In the genomic region with DNA sequence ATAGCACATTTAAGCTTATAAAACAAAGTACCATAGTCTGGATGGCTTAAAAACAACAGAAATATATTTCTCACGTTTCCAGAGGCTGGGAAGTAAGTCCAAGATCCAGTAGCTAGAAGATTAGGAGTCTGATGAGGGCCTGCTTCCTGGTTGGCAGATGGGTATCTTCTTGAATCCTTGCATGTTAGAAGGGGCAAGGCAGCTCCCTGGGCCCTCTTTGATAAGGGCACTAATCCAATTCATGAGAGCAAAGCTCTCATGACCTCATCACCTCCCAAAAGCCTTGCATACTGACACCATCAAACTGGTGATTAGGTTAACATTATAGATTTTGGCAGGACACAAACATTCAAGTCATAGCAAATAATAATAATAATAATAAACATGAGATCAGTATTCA, we compare ENCODE assay signal across 26 cellular contexts.
"Had no signal": no experiment of that assay in that cellular context is flagged by ENCODE, and none has a peak within 500 bp of the region (broad histone marks: within the 10 kb centered on the region; RNA-seq: fewer than 3 reads in every experiment).

No MANE protein-coding gene starts in this region.

- H3K4me1 Mint-ChIP-seq: activated CD4-positive, alpha-beta memory T cell treated with anti-CD3 and anti-CD28 coated beads, Interleukin-2, amount 10 ng/mL, durations not matched to agents 7 days and 5 days; activated CD4-positive, alpha-beta T cell treated with anti-CD3 and anti-CD28 coated beads, Interleukin-2, amount 10 ng/mL, durations not matched to agents 24 days and 14 days; activated naive CD4-positive, alpha-beta T cell treated with anti-CD3 and anti-CD28 coated beads, Interleukin-2, amount 50 U/mL, for 24 hours; immature natural killer cell; naive thymus-derived CD8-positive, alpha-beta T cell had no signal

- DNase-seq: activated CD4-positive, alpha-beta memory T cell treated with anti-CD3 and anti-CD28 coated beads, Interleukin-2, amount 10 ng/mL, durations not matched to agents 7 days and 5 days; activated CD4-positive, alpha-beta T cell treated with anti-CD3 and anti-CD28 coated beads, Interleukin-2, amount 10 ng/mL, durations not matched to agents 24 days and 14 days; activated gamma-delta T cell; aorta; caudate nucleus; effector CD4-positive, alpha-beta T cell; erythroblast; foreskin keratinocyte; immature natural killer cell; lower lobe of right lung; naive thymus-derived CD8-positive, alpha-beta T cell; ovary; psoas muscle; spleen; stimulated activated CD4-positive, alpha-beta T cell treated with anti-CD3 and anti-CD28 coated beads, Interleukin-4, amount 100 ng/mL, for 1 hour; stimulated activated naive CD4-positive, alpha-beta T cell; T1000; testis; trophoblast cell had no signal

- H3K4me1 ChIP-seq: foreskin keratinocyte, lower lobe of right lung, psoas muscle, spleen, testis had no signal

- H3K9me3 ChIP-seq: lower lobe of right lung, neutrophil, ovary, psoas muscle, right atrium auricular region, spleen, testis had no signal

- H3K27ac Mint-ChIP-seq: activated CD4-positive, alpha-beta memory T cell treated with anti-CD3 and anti-CD28 coated beads, Interleukin-2, amount 10 ng/mL, durations not matched to agents 7 days and 5 days; activated CD4-positive, alpha-beta T cell treated with anti-CD3 and anti-CD28 coated beads, Interleukin-2, amount 10 ng/mL, durations not matched to agents 24 days and 14 days; activated naive CD4-positive, alpha-beta T cell treated with anti-CD3 and anti-CD28 coated beads, Interleukin-2, amount 50 U/mL, for 24 hours; dendritic cell treated with granulocyte-macrophage colony-stimulating factor and Interleukin-4, amounts not matched to agents 40 ng/mL and 50 ng/mL, for 4 days; immature natural killer cell; naive thymus-derived CD8-positive, alpha-beta T cell; T-helper 1 cell treated with Interleukin-12 subunit alpha and Interleukin-12 subunit beta and Interleukin-4 antibody, amounts not matched to agents 30 μg/mL and 1 μg/mL, for 36 hours had no signal

- H3K36me3 ChIP-seq: lower lobe of right lung, neutrophil, ovary, right atrium auricular region, spleen had no signal

- H3K9me3 Mint-ChIP-seq: activated CD4-positive, alpha-beta memory T cell treated with anti-CD3 and anti-CD28 coated beads, Interleukin-2, amount 10 ng/mL, durations not matched to agents 7 days and 5 days; activated CD4-positive, alpha-beta T cell treated with anti-CD3 and anti-CD28 coated beads, Interleukin-2, amount 10 ng/mL, durations not matched to agents 24 days and 14 days; activated naive CD4-positive, alpha-beta T cell treated with anti-CD3 and anti-CD28 coated beads, Interleukin-2, amount 50 U/mL, for 24 hours; brain; dendritic cell treated with granulocyte-macrophage colony-stimulating factor and Interleukin-4, amounts not matched to agents 40 ng/mL and 50 ng/mL, for 4 days; naive thymus-derived CD8-positive, alpha-beta T cell; T-helper 1 cell treated with Interleukin-12 subunit alpha and Interleukin-12 subunit beta and Interleukin-4 antibody, amounts not matched to agents 30 μg/mL and 1 μg/mL, for 36 hours had no signal

- H3K27me3 Mint-ChIP-seq: activated CD4-positive, alpha-beta memory T cell treated with anti-CD3 and anti-CD28 coated beads, Interleukin-2, amount 10 ng/mL, durations not matched to agents 7 days and 5 days; activated CD4-positive, alpha-beta T cell treated with anti-CD3 and anti-CD28 coated beads, Interleukin-2, amount 10 ng/mL, durations not matched to agents 24 days and 14 days; activated naive CD4-positive, alpha-beta T cell treated with anti-CD3 and anti-CD28 coated beads, Interleukin-2, amount 50 U/mL, for 24 hours; brain; dendritic cell treated with granulocyte-macrophage colony-stimulating factor and Interleukin-4, amounts not matched to agents 40 ng/mL and 50 ng/mL, for 4 days; naive thymus-derived CD8-positive, alpha-beta T cell had no signal

- H3K36me3 Mint-ChIP-seq: activated naive CD4-positive, alpha-beta T cell treated with anti-CD3 and anti-CD28 coated beads, Interleukin-2, amount 50 U/mL, for 24 hours; brain; immature natural killer cell; naive thymus-derived CD8-positive, alpha-beta T cell had no signal

- H3K27ac ChIP-seq: foreskin keratinocyte, lower lobe of right lung, neutrophil, ovary, psoas muscle, right atrium auricular region, spleen, testis had no signal

- H3K27me3 ChIP-seq: foreskin keratinocyte, neutrophil, ovary, right atrium auricular region, spleen, testis had no signal

- ATAC-seq: foreskin keratinocyte, left lobe of liver, lower lobe of right lung, psoas muscle had no signal

- H3K4me3 Mint-ChIP-seq: activated CD4-positive, alpha-beta memory T cell treated with anti-CD3 and anti-CD28 coated beads, Interleukin-2, amount 10 ng/mL, durations not matched to agents 7 days and 5 days; activated CD4-positive, alpha-beta T cell treated with anti-CD3 and anti-CD28 coated beads, Interleukin-2, amount 10 ng/mL, durations not matched to agents 24 days and 14 days; activated naive CD4-positive, alpha-beta T cell treated with anti-CD3 and anti-CD28 coated beads, Interleukin-2, amount 50 U/mL, for 24 hours; dendritic cell treated with granulocyte-macrophage colony-stimulating factor and Interleukin-4, amounts not matched to agents 40 ng/mL and 50 ng/mL, for 4 days; immature natural killer cell; naive thymus-derived CD8-positive, alpha-beta T cell; T-helper 1 cell treated with Interleukin-12 subunit alpha and Interleukin-12 subunit beta and Interleukin-4 antibody, amounts not matched to agents 30 μg/mL and 1 μg/mL, for 36 hours had no signal

- H3K4me3 ChIP-seq: lower lobe of right lung, ovary, psoas muscle, right atrium auricular region, spleen, testis had no signal
